ENCODE assay signal across 18 cellular contexts in the genomic region with DNA sequence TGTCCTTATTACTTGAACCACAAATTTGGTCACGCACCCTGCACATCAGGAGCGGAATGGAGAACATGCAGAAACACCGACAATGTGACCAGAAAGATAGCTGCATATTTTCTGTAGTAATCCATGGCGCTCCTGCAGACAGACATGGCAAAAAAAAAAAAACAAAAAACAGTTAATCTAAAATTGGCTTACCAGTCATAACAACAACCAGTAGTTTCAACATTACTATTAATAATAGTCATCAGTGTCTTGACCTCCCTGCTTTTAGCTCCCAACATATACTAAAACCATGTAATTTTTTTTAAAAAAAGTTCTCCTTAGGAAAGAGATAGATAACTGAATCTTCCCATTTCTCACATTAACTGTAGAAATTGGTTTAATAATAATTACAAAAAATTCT.
"Had no signal": no experiment of that assay in that cellular context is flagged by ENCODE, and none has a peak within 500 bp of the region (broad histone marks: within the 10 kb centered on the region; RNA-seq: fewer than 3 reads in every experiment).

No MANE protein-coding gene starts in this region.

- H3K9ac ChIP-seq: parathyroid adenoma had no signal

- DNase-seq: activated CD4-positive, CD25-positive, alpha-beta regulatory T cell treated with anti-CD3 and anti-CD28 coated beads, Interleukin-2, amount 50 U/mL, for 72 hours; activated naive CD4-positive, alpha-beta T cell treated with Interleukin-2 at 50 U/mL for 16 hours; activated naive CD8-positive, alpha-beta T cell treated with anti-CD3 and anti-CD28 coated beads, Interleukin-2, amount 50 U/mL, for 24 hours; activated T-cell treated with anti-CD3 and anti-CD28 coated beads for 4 hours; aorta; effector memory CD4-positive, alpha-beta T cell; foreskin fibroblast; glutamatergic neuron; hypothalamus; left ventricle myocardium inferior; naive thymus-derived CD8-positive, alpha-beta T cell; stimulated activated CD4-positive, alpha-beta T cell treated with anti-CD3 and anti-CD28 coated beads, Interleukin-12 subunit alpha, Interleukin-12 subunit beta, amount 100 ng/mL, for 4 hours; stimulated activated CD4-positive, alpha-beta T cell treated with anti-CD3 and anti-CD28 coated beads, Interleukin-2, amount 100 ng/mL, for 24 hours had no signal

- H3K27me3 ChIP-seq: neutrophil had no signal

- ATAC-seq: activated naive CD8-positive, alpha-beta T cell treated with anti-CD3 and anti-CD28 coated beads, Interleukin-2, amount 50 U/mL, for 24 hours; activated T-helper 17 cell treated with anti-CD3 and anti-CD28 coated beads, Interleukin-2, amount 50 U/mL, for 72 hours; naive thymus-derived CD8-positive, alpha-beta T cell; stimulated activated effector memory CD8-positive, alpha-beta T cell treated with anti-CD3 and anti-CD28 coated beads, Interleukin-12 subunit alpha, Interleukin-12 subunit beta, amount 100 ng/mL, for 72 hours had no signal

- H2AFZ ChIP-seq: parathyroid adenoma had no signal

- H3K79me2 ChIP-seq: parathyroid adenoma had no signal

- H3K4me1 ChIP-seq: left ventricle myocardium inferior, parathyroid adenoma had no signal

- H3K4me3 ChIP-seq: left ventricle myocardium inferior, thoracic aorta had no signal

- H3K9me3 ChIP-seq: left ventricle myocardium inferior, neutrophil, thoracic aorta had no signal

- H3K36me3 ChIP-seq: left ventricle myocardium inferior, neutrophil, thoracic aorta had no signal

- H3K27ac ChIP-seq: left ventricle myocardium inferior, neutrophil, parathyroid adenoma, thoracic aorta had no signal
